1 cellular context compared by ENCODE assay signal in genomic region chr19:14505488-14506239, GRCh38.
TF ChIP-seq lines count a peak whose summit lies in the region.

No MANE protein-coding gene starts in this region.

TF ChIP-seq in K562, 482 proteins besides CTCF, POLR2A, EP300 and RAD21 (continued from another document and continues in another):
- TF ChIP-seq ADNP (tag; IDR thresholded peaks at IDR 0.05) (no peak), TAL1 (IDR thresholded peaks at IDR 0.05) (no peak), MAFF (IDR thresholded peaks at IDR 0.05; ENCODE audit: low read length) (no peak), DEAF1 (CRISPR knock-in tag; IDR thresholded peaks at IDR 0.05) (no peak), FOXA1 (IDR thresholded peaks at IDR 0.05; ENCODE audit: borderline replicate concordance) (no peak), ZBTB7A (IDR thresholded peaks at IDR 0.05; ENCODE audit: borderline replicate concordance, control insufficient read depth, low read depth, low read length) (peak; percentile 50; the same call in 1 of the 2 replicates), HNRNPLL (IDR thresholded peaks at IDR 0.05; ENCODE audit: low read depth, low read length, poor library complexity, severe bottlenecking) (no peak), EP400 (IDR thresholded peaks at IDR 0.05) (no peak), ARHGAP35 (IDR thresholded peaks at IDR 0.05; ENCODE audit: partially characterized antibody) (no peak), BRF2 (IDR thresholded peaks at IDR 0.05; ENCODE audit: borderline replicate concordance, insufficient read depth, insufficient read length) (no peak), PTRF (tag; IDR thresholded peaks at IDR 0.05) (no peak), ZNF407 (IDR thresholded peaks at IDR 0.05; ENCODE audit: low read depth) (no peak), IRF9 (tag; IDR thresholded peaks at IDR 0.05) (no peak), PKNOX1 (IDR thresholded peaks at IDR 0.05) (no peak), HNRNPH1 (optimal IDR thresholded peaks at IDR 0.05; ENCODE audit: low read depth, low read length) (no peak), ZNF354B (CRISPR knock-in tag; IDR thresholded peaks at IDR 0.05) (no peak), CREB3 (tag; conservative IDR thresholded peaks at IDR 0.05; ENCODE audit: low read depth) (no peak), TCF7 (IDR thresholded peaks at IDR 0.05; ENCODE audit: borderline replicate concordance) (no peak), ZSCAN29 (IDR thresholded peaks at IDR 0.05) (no peak), CHD1 (IDR thresholded peaks at IDR 0.05; ENCODE audit: low read length) (no peak), TGIF2 (CRISPR knock-in tag; IDR thresholded peaks at IDR 0.05) (no peak), ZNF609 (CRISPR knock-in tag; IDR thresholded peaks at IDR 0.05; ENCODE audit: borderline replicate concordance) (no peak), KDM2B (CRISPR knock-in tag; IDR thresholded peaks at IDR 0.05) (no peak), TARDBP (IDR thresholded peaks at IDR 0.05) (no peak), HMG20A (CRISPR knock-in tag; conservative IDR thresholded peaks at IDR 0.05) (no peak), SPI1 (IDR thresholded peaks at IDR 0.05; ENCODE audit: borderline replicate concordance, low read depth, low read length) (no peak), RERE (CRISPR knock-in tag; IDR thresholded peaks at IDR 0.05; ENCODE audit: borderline replicate concordance) (no peak), POLR2AphosphoS5 (IDR thresholded peaks at IDR 0.05; ENCODE audit: control insufficient read depth, insufficient read depth, low read depth, low read length) (no peak), DACH1 (IDR thresholded peaks at IDR 0.05; ENCODE audit: partially characterized antibody) (no peak), PHB (CRISPR knock-in tag; IDR thresholded peaks at IDR 0.05) (no peak), SP2 (IDR thresholded peaks at IDR 0.05; ENCODE audit: extremely low read depth, low read depth, low read length, poor library complexity, severe bottlenecking) (no peak), ZNF282 (CRISPR knock-in tag; IDR thresholded peaks at IDR 0.05) (no peak), SMARCC2 (IDR thresholded peaks at IDR 0.05; ENCODE audit: low read depth) (no peak), ZC3H8 (IDR thresholded peaks at IDR 0.05) (no peak)
